Comparison of ENCODE assay signal across 21 cellular contexts in the genomic region with DNA sequence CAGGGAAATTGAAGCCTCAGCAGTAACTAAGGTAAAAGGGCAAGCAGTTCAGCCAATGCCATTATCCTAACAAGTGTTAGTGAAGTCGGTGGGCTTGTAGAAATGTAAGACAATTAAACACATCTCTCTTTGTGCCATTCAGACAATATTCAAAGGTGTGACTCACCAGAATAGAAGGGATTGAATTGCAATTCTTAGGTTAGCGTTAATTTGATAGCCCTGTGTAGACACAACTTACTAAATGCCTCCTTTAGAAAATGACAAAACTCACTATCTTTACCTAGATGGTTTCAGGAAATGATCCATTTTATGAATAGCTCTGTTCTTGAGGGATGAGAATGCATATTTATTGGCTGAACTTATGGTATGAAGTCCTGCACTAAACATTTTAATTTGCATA. TPM values are rescaled to one million over a fixed set of nuclear protein-coding genes. Genes with fewer than 3 reads are reported as not detected.
DNase-seq lines count a peak whose midpoint lies in the region; ATAC-seq, FAIRE-seq and TF ChIP-seq lines count a peak whose summit lies in the region.
"Had no signal": no experiment of that assay in that cellular context is flagged by ENCODE, and none has a peak within 500 bp of the region (broad histone marks: within the 10 kb centered on the region; RNA-seq: fewer than 3 reads in every experiment).

No MANE protein-coding gene starts in this region.

- H3K4me2 ChIP-seq in A549 = no peak overlapping the region
- H3K4me2 ChIP-seq: BLaER1 had no signal

- H3K27ac ChIP-seq in A549 = no peak overlapping the region
- H3K27ac ChIP-seq in SJCRH30 = peak overlapping the region; percentile 9; the same call in 1 of the 2 replicates
- H3K27ac ChIP-seq in heart left ventricle = no peak overlapping the region
- H3K27ac ChIP-seq: BLaER1, C4-2B, GM23248 had no signal

- H3K36me3 ChIP-seq in SJCRH30 (no peaks in the 10 kb centered on the region), heart left ventricle (peaks cover 0 to 10% (median 0%) of the 10 kb centered on the region in 9 donors)
- H3K36me3 ChIP-seq: BLaER1 had no signal

- H3K9me3 ChIP-seq in A549 (no peaks in the 10 kb centered on the region), SJCRH30 (replicated peaks) (no peaks in the 10 kb centered on the region), heart left ventricle (no peaks in the 10 kb centered on the region)
- H3K9me3 ChIP-seq: BLaER1, Caco-2 had no signal

- TF ChIP-seq EP300 in A549 (IDR thresholded peaks at IDR 0.05) = no peak

- peak; percentile 94 for FAIRE-seq in A549 (lab: Jason Lieb, UNC)
- peak; percentile 75 for FAIRE-seq in D721Med (lab: Jason Lieb, UNC)
- FAIRE-seq: GM12878 had no signal

- ATAC-seq in A549 (no peak), heart left ventricle (no peak)
- ATAC-seq: CD8-positive, alpha-beta T cell; GM12878; HCT116 had no signal

- no peak for TF ChIP-seq CTCF in A549 (IDR thresholded peaks at IDR 0.05)
- TF ChIP-seq CTCF in D721Med (IDR thresholded peaks at IDR 0.05; ENCODE audit: insufficient read depth, missing control alignments) = no peak
- no peak for TF ChIP-seq CTCF in heart left ventricle (IDR thresholded peaks at IDR 0.05)

- TF ChIP-seq POLR2A in A549 (IDR thresholded peaks at IDR 0.05; ENCODE audit: low read length) (no peak), heart left ventricle (IDR thresholded peaks at IDR 0.05) (no peak)

- H3K27me3 ChIP-seq in SJCRH30 = no peaks in the 10 kb centered on the region
- H3K27me3 ChIP-seq in heart left ventricle = no peaks in the 10 kb centered on the region

- TF ChIP-seq RAD21 in A549 (conservative IDR thresholded peaks at IDR 0.05 in 1 of 2, IDR thresholded peaks at IDR 0.05 in 1 of 2) = no peak

- H3K4me1 ChIP-seq in A549 (no peaks in the 10 kb centered on the region), SJCRH30 (peaks cover 3% of the 10 kb centered on the region; the same call in 1 of the 2 replicates), heart left ventricle (no peaks in the 10 kb centered on the region)
- H3K4me1 ChIP-seq: BLaER1, Caco-2 had no signal

- DNase-seq in A549 (ENCODE audit: low read depth in 1 of 2, low spot score in 1 of 2) (no peak), D721Med (ENCODE audit: insufficient read length, low spot score) (no peak), SJCRH30 (peak in 1 of 2 experiments; percentile 10), heart left ventricle (no peak), ecto neural progenitor cell (ENCODE audit: low spot score) (no peak), head of caudate nucleus (no peak)
- DNase-seq: Caco-2; CD4-positive, CD25-positive, alpha-beta regulatory T cell; CD8-positive, alpha-beta T cell; DMS 273 treated with DMSO at 0.1 percent for 48 hours; DMS79; EL; GDM1; GM23248; H9 had no signal

- POLR2A ChIA-PET in A549 (lab: Yijun Ruan, JAX) = no interaction called here

- intact Hi-C loops in heart left ventricle (cut with DNase I) (no loop called here), head of caudate nucleus (cut with DNase I) (no loop called here)

- CTCF ChIA-PET in A549 (lab: Yijun Ruan, JAX) = no interaction called here

- H3K4me3 ChIP-seq in A549 (no peak overlapping the region), SJCRH30 (no peak overlapping the region), heart left ventricle (no peak overlapping the region)
- H3K4me3 ChIP-seq: BLaER1, GM12878, GM23248 had no signal

- 90% methylated on average over 2 of the region's 2 CpGs for WGBS in A549 (ENCODE audit: missing lambda C conversion rate)
- 79 to 97% (median 88%) methylated on average over 2 of the region's 2 CpGs for WGBS in heart left ventricle, 4 donors

TF ChIP-seq in A549, 52 proteins besides CTCF, POLR2A, EP300 and RAD21:
- no peak for TF ChIP-seq ZNF302 (CRISPR knock-in tag; IDR thresholded peaks at IDR 0.05)
- TF ChIP-seq GATA3 (IDR thresholded peaks at IDR 0.05; ENCODE audit: borderline replicate concordance) = no peak
- TF ChIP-seq, protein P1, sequence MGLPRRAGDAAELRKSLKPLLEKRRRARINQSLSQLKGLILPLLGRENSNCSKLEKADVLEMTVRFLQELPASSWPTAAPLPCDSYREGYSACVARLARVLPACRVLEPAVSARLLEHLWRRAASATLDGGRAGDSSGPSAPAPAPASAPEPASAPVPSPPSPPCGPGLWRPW (IDR thresholded peaks at IDR 0.05) = no peak
- TF ChIP-seq FOSL2 (IDR thresholded peaks at IDR 0.05) = no peak
- TF ChIP-seq FOSL2 (CRISPR knock-in tag; IDR thresholded peaks at IDR 0.05) = no peak
- TF ChIP-seq SMC3 (IDR thresholded peaks at IDR 0.05) = no peak
- no peak for TF ChIP-seq RCOR1 (IDR thresholded peaks at IDR 0.05; ENCODE audit: low read depth, low read length)
- TF ChIP-seq ATOH8 (CRISPR knock-in tag; IDR thresholded peaks at IDR 0.05; ENCODE audit: low read depth) = no peak
- TF ChIP-seq TFCP2L1 (CRISPR knock-in tag; IDR thresholded peaks at IDR 0.05) = no peak

RNA-seq across cellular contexts. Expression of gene RPA4, which starts 35.2 kb away (rescaled TPM):
- polyA plus RNA-seq in A549 (2011; rRNA removed) = 0.23 and 0.28 TPM in 2 replicates
- polyA plus RNA-seq in A549 (2012; cell fraction: cytosol; rRNA removed) = 0.26 and 0.30 TPM in 2 replicates
- polyA plus RNA-seq in A549 (2012; cell fraction: nucleus; rRNA removed) = 0.45 and 0.55 TPM in 2 replicates
- 0.09 to 0.26 TPM (median 0.12 TPM) in 3 replicates for polyA plus RNA-seq in A549 (2017; fragmentation: RNase III; extraction: RNeasy Plus Mini Kit Qiagen cat#74134 plus additional on column Dnase treatment)
- polyA minus RNA-seq in A549 (2011; rRNA and poly(A)+ RNA removed) = 2.3 and 2.4 TPM in 2 replicates
- total RNA-seq in SJCRH30 (2014; rRNA removed; shearing (Covaris generic)) = 0.38 and 1.0 TPM in 2 replicates
- total RNA-seq in heart left ventricle = 1 to 10 TPM in 1 of 9 donors, under 1 TPM in 7, not detected in 1; 0.15 to 1.1 (median 0.26) TPM
- polyA plus RNA-seq in heart left ventricle = under 1 TPM; 0.07 to 0.19 TPM
- total RNA-seq: A172; CD8-positive, alpha-beta T cell; H4 had no signal
